ENCODE assay signal across 8 cellular contexts in the genomic region with DNA sequence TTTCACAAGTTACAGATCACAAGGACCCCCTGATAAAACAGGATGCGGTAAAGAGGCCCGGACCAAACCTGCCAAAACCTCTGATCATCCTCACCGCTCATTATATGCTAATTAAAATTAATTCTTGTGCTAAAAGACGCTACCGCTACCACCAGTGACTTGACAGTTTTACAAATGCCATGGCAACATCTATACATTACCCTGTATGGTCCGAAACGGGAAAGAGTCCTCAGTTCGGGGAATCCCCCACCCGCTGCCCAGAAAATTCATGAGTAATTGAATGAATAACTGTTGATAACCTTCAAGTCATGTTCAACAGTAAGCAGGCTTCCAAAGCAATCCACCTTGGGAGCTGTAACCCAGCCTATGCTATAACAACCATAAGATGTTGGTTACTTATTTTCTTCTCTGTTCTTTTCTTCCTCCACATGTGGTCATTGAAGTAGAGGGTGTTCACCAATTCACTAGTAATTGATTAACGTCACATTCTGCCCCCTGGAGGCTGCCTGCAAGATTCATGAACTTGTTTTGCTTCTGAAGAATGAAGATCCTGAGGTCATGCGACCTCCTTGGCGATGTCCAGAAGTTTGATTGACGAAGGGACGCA. TPM values are rescaled to one million over a fixed set of nuclear protein-coding genes. Genes with fewer than 3 reads are reported as not detected.
DNase-seq lines count a peak whose midpoint lies in the region; ATAC-seq and TF ChIP-seq lines count a peak whose summit lies in the region.

No MANE protein-coding gene starts in this region.

- H3K4me3 ChIP-seq in AG09309 (ENCODE audit: control insufficient read depth, low read depth, low read length) = no peak overlapping the region
- no peak overlapping the region for H3K4me3 ChIP-seq in NB4 (ENCODE audit: low read depth, low read length)
- H3K4me3 ChIP-seq in dorsolateral prefrontal cortex = no peak overlapping the region
- H3K4me3 ChIP-seq in neural cell (ENCODE audit: low read length) = no peak overlapping the region
- no peak overlapping the region for H3K4me3 ChIP-seq in upper lobe of left lung

- no peaks in the 10 kb centered on the region for H3K9me3 Mint-ChIP-seq in activated CD4-positive, alpha-beta T cell treated with anti-CD3 and anti-CD28 coated beads, Interleukin-2, amount 10 ng/mL, durations not matched to agents 7 days and 5 days

- TF ChIP-seq RAD21 in neural cell (conservative IDR thresholded peaks at IDR 0.05) = no peak

- CTCF ChIA-PET in activated CD4-positive, alpha-beta T cell treated with anti-CD3 and anti-CD28 coated beads, Interleukin-2, amount 10 ng/mL, durations not matched to agents 7 days and 5 days (lab: Charles Lee) = interaction anchor here (0.7 to 1.3 kb wide), 7 partner anchors 18 to 480 kb away, joined by 3 to 6 read pairs (median 3); no protein-coding TSS in a partner anchor

- no peaks in the 10 kb centered on the region for H4K20me1 ChIP-seq in neural cell (ENCODE audit: insufficient read depth)

- H3K36me3 ChIP-seq in neural cell (ENCODE audit: insufficient read depth, low read length) = no peaks in the 10 kb centered on the region
- no peaks in the 10 kb centered on the region for H3K36me3 ChIP-seq in upper lobe of left lung

- H3K27ac Mint-ChIP-seq in activated CD4-positive, alpha-beta T cell treated with anti-CD3 and anti-CD28 coated beads, Interleukin-2, amount 10 ng/mL, durations not matched to agents 7 days and 5 days = peak overlapping the region; percentile 81

- H2AFZ ChIP-seq in neural cell (ENCODE audit: low read depth, low read length) = no peak overlapping the region

- no peaks in the 10 kb centered on the region for H3K79me2 ChIP-seq in neural cell (replicated peaks; ENCODE audit: insufficient read depth, low read length)

- H3K4me1 ChIP-seq in upper lobe of left lung = peaks cover 0 to 3% (median 0%) of the 10 kb centered on the region in 4 donors

- POLR2A ChIA-PET in activated CD4-positive, alpha-beta T cell treated with anti-CD3 and anti-CD28 coated beads, Interleukin-2, amount 10 ng/mL, durations not matched to agents 7 days and 5 days (lab: Charles Lee) = no interaction called here

- peaks cover 52% of the 10 kb centered on the region for H3K4me1 Mint-ChIP-seq in activated CD4-positive, alpha-beta T cell treated with anti-CD3 and anti-CD28 coated beads, Interleukin-2, amount 10 ng/mL, durations not matched to agents 7 days and 5 days

- H3K9me3 ChIP-seq in neural cell (ENCODE audit: low read length) (no peaks in the 10 kb centered on the region), upper lobe of left lung (no peaks in the 10 kb centered on the region)

- H3K4me2 ChIP-seq in neural cell (ENCODE audit: low read length) = no peak overlapping the region

- intact Hi-C loops in dorsolateral prefrontal cortex (cut with DNase I) = no loop called here

- no peak overlapping the region for H3K9ac ChIP-seq in neural cell (ENCODE audit: low read length)

- H3F3A ChIP-seq in neural cell (ENCODE audit: insufficient read depth, low read length, poor library complexity, severe bottlenecking) = no peaks in the 10 kb centered on the region

- H3K27me3 Mint-ChIP-seq in activated CD4-positive, alpha-beta T cell treated with anti-CD3 and anti-CD28 coated beads, Interleukin-2, amount 10 ng/mL, durations not matched to agents 7 days and 5 days = peaks cover 4% of the 10 kb centered on the region

- H3K9me2 ChIP-seq in neural cell (ENCODE audit: insufficient read depth, low read length) = no peaks in the 10 kb centered on the region

- TF ChIP-seq POLR2A in NB4 (IDR thresholded peaks at IDR 0.05; ENCODE audit: extremely low read depth, insufficient read length) (no peak), upper lobe of left lung (IDR thresholded peaks at IDR 0.05) (no peak)

- no peaks in the 10 kb centered on the region for H3K36me3 Mint-ChIP-seq in activated CD4-positive, alpha-beta T cell treated with anti-CD3 and anti-CD28 coated beads, Interleukin-2, amount 10 ng/mL, durations not matched to agents 7 days and 5 days (ENCODE audit: low read depth)

- TF ChIP-seq CTCF in AG09309 (IDR thresholded peaks at IDR 0.05; ENCODE audit: control insufficient read depth, insufficient read depth, low read depth, low read length, missing control alignments) (peak; percentile 54), NB4 (IDR thresholded peaks at IDR 0.05; ENCODE audit: low read depth, low read length) (peak; percentile 59), dorsolateral prefrontal cortex (IDR thresholded peaks at IDR 0.05 in 54 of 56, conservative IDR thresholded peaks at IDR 0.05 in 2 of 56; ENCODE audit: low read depth in 1 of 56, partially characterized antibody in 56 of 56) (peak in 42 of 56 donors; percentile 13 to 51 (median 33)), neural cell (IDR thresholded peaks at IDR 0.05; ENCODE audit: poor library complexity, severe bottlenecking) (peak; percentile 30), upper lobe of left lung (IDR thresholded peaks at IDR 0.05) (peak in 4 of 6 experiments; percentile 27 to 63 (median 50))

- no peaks in the 10 kb centered on the region for H3K27me3 ChIP-seq in dorsolateral prefrontal cortex
- H3K27me3 ChIP-seq in neural cell (ENCODE audit: insufficient read depth, low read depth, low read length) = peaks cover 7% of the 10 kb centered on the region
- H3K27me3 ChIP-seq in upper lobe of left lung = no peaks in the 10 kb centered on the region

- peak overlapping the region; percentile 23 for H3K4me3 Mint-ChIP-seq in activated CD4-positive, alpha-beta T cell treated with anti-CD3 and anti-CD28 coated beads, Interleukin-2, amount 10 ng/mL, durations not matched to agents 7 days and 5 days

- TF ChIP-seq EP300 in neural cell (conservative IDR thresholded peaks at IDR 0.05; ENCODE audit: poor library complexity, severe bottlenecking) (no peak), upper lobe of left lung (IDR thresholded peaks at IDR 0.05) (no peak)

- DNase-seq in AG09309 (ENCODE audit: low read depth) (peak; percentile 4), NB4 (ENCODE audit: low read depth) (peak; percentile 71), dorsolateral prefrontal cortex (peak in 1 of 10 donors; percentile 41), upper lobe of left lung (peak in 1 of 2 donors; percentile 44), midbrain (lab: John Stamatoyannopoulos, UW) (no peak)
- DNase-seq in activated CD4-positive, alpha-beta T cell treated with anti-CD3 and anti-CD28 coated beads, Interleukin-2, amount 10 ng/mL, durations not matched to agents 7 days and 5 days = peak; percentile 88

- 49 to 56% methylated on average over 13 to 14 of the region's 14 CpGs for WGBS in upper lobe of left lung, 2 donors

- peak; percentile 47 for ATAC-seq in GM18907 (IDR thresholded peaks at IDR 0.05; ENCODE audit: unreplicated experiment)
- ATAC-seq in upper lobe of left lung (ENCODE audit: low FRiP score in 2 of 2) = no peak

- H3K27ac ChIP-seq in dorsolateral prefrontal cortex (no peak overlapping the region), neural cell (ENCODE audit: low read length) (no peak overlapping the region), upper lobe of left lung (no peak overlapping the region)

TF ChIP-seq in neural cell, 6 proteins besides CTCF, POLR2A, EP300 and RAD21 (continues in another document):
- TF ChIP-seq TAF1 (IDR thresholded peaks at IDR 0.05; ENCODE audit: low read depth) (no peak), EZH2 (IDR thresholded peaks at IDR 0.05; ENCODE audit: borderline replicate concordance, insufficient read depth, low read length, poor library complexity, severe bottlenecking) (no peak), SMC3 (conservative IDR thresholded peaks at IDR 0.05; ENCODE audit: poor library complexity) (peak; percentile 15), MXI1 (conservative IDR thresholded peaks at IDR 0.05; ENCODE audit: poor library complexity, severe bottlenecking) (no peak), POLR2AphosphoS5 (IDR thresholded peaks at IDR 0.05) (no peak)

RNA-seq across cellular contexts. Expression of a gene that starts 20.6 kb away (rescaled TPM):
- 10 to 100 TPM; 46.0 to 54.3 TPM for total RNA-seq in activated CD4-positive, alpha-beta T cell treated with anti-CD3 and anti-CD28 coated beads, Interleukin-2, amount 10 ng/mL, durations not matched to agents 7 days and 5 days
- 1 to 10 TPM in 4 of 120 experiments, under 1 TPM in 4, not detected in 112; 0.40 to 1.4 (median 0.89) TPM for total RNA-seq in dorsolateral prefrontal cortex
- polyA plus RNA-seq in neural cell = not detected in 2 replicates
- not detected in 2 replicates for polyA minus RNA-seq in neural cell
- 1 to 10 TPM in 3 of 6 donors, under 1 TPM in 3; 0.78 to 4.2 (median 1.0) TPM for total RNA-seq in upper lobe of left lung

RNA-seq across cellular contexts. Expression of a gene that starts 34.8 kb away (rescaled TPM):
- 10 to 100 TPM; 14.9 to 16.0 TPM for total RNA-seq in activated CD4-positive, alpha-beta T cell treated with anti-CD3 and anti-CD28 coated beads, Interleukin-2, amount 10 ng/mL, durations not matched to agents 7 days and 5 days
- total RNA-seq in dorsolateral prefrontal cortex = 100 to 1,000 TPM; 112 to 229 (median 170) TPM
- polyA plus RNA-seq in neural cell = 4.4 and 6.1 TPM in 2 replicates
- polyA minus RNA-seq in neural cell = 7.8 and 13.9 TPM in 2 replicates
- total RNA-seq in upper lobe of left lung = 100 to 1,000 TPM in 1 of 6 donors, 10 to 100 TPM in 5; 51.5 to 145 (median 60.6) TPM

RNA-seq across cellular contexts. Expression of a gene that starts 40.6 kb away (rescaled TPM):
- total RNA-seq in activated CD4-positive, alpha-beta T cell treated with anti-CD3 and anti-CD28 coated beads, Interleukin-2, amount 10 ng/mL, durations not matched to agents 7 days and 5 days = 10 to 100 TPM; 89.6 to 96.4 TPM
- total RNA-seq in dorsolateral prefrontal cortex (1 to 10 TPM in 115 of 120 experiments, under 1 TPM in 5; 0.60 to 7.1 (median 2.7) TPM), upper lobe of left lung (10 to 100 TPM; 10.2 to 38.8 (median 15.8) TPM)
- not detected in 2 replicates for polyA plus RNA-seq in neural cell
- not detected in 2 replicates for polyA minus RNA-seq in neural cell

Comparison
In these comparisons a context has a peak if more than half of its experiments do, and no peak if none do; other contexts are left out.
1. RNA of a gene that starts 20.6 kb away (total RNA-seq): 46.0 to 54.3 TPM in activated CD4-positive, alpha-beta T cell treated with anti-CD3 and anti-CD28 coated beads, Interleukin-2, amount 10 ng/mL, durations not matched to agents 7 days and 5 days; 0.78 to 4.2 TPM in upper lobe of left lung and 0.40 to 1.4 TPM in dorsolateral prefrontal cortex; every median in the first group is over 4 times any median in the second.
2. Peak in every context shown above with its lines, with median percentiles within 50 percentile points of each other: CTCF ChIP-seq.